ENCODE assay signal across 1 cellular context in the genomic region with DNA sequence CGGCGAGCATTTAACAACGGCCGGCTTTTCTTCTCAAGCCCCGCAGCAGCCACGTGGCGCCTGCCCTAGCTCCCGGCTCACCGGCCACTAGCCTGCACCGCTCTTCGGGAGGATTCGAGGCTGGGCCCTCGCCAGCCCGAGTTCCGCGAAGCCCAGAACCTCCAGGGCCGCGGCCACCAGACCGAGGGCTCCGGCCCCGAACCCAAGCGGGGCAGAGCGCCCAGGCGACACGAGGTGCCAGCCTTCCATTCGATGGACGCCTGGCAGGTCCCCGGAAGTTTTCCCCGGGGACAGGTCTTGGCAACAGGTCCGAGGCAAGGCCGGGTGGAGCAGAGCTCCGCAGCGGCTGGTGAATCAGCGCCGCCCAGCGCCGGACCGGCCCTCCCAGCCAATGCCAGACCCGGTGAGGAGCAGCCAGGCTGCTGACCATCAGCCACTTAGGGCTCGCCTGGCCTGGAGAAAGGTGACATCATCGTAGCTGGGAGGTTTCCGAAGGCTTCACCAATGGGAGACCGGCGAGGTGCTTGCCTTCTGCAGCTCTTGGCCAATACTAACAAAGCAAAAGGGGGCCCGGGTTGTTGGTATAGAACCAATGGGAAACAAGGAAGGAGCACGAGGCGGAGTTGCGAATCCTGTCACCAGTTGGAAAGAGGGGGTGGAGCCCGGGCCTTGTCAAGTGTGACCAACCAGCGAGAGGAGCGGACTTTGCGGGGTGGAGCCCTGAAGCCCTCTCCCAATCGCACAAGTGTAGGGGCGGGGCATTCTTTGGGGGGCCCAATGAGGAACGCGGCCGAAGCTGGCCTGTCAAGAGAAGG.
A peak's percentile ranks its signal among the peaks of the same experiment; 100 is the strongest.
TF ChIP-seq lines count a peak whose summit lies in the region.

No MANE protein-coding gene starts in this region.

TF ChIP-seq in K562, 482 proteins besides CTCF, POLR2A, EP300 and RAD21 (continued from another document and continues in another):
- TF ChIP-seq NFIC (IDR thresholded peaks at IDR 0.05): peak; percentile 74
- TF ChIP-seq GTF2F1 (IDR thresholded peaks at IDR 0.05; ENCODE audit: low read depth, low read length): peak; percentile 60; the same call in 1 of the 2 replicates
- TF ChIP-seq, protein P1, sequence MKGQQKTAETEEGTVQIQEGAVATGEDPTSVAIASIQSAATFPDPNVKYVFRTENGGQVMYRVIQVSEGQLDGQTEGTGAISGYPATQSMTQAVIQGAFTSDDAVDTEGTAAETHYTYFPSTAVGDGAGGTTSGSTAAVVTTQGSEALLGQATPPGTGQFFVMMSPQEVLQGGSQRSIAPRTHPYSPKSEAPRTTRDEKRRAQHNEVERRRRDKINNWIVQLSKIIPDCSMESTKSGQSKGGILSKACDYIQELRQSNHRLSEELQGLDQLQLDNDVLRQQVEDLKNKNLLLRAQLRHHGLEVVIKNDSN (CRISPR knock-in tag; IDR thresholded peaks at IDR 0.05): peak; percentile 28
- 0 out of 2 replicates have a peak, but pooled peaks have one; percentile 15 for TF ChIP-seq ZNF232 (CRISPR knock-in tag; IDR thresholded peaks at IDR 0.05)
- TF ChIP-seq RAD51 (IDR thresholded peaks at IDR 0.05; ENCODE audit: borderline replicate concordance, low read depth): peak; percentile 8; the same call in 1 of the 2 replicates
- TF ChIP-seq TAF1 (IDR thresholded peaks at IDR 0.05; ENCODE audit: control insufficient read depth, extremely low read depth, insufficient read depth, low read length, severe bottlenecking): peak; percentile 82
- peak in 2 of 3 experiments; percentile 9 to 58 for TF ChIP-seq YY1 (IDR thresholded peaks at IDR 0.05; ENCODE audit: borderline replicate concordance in 1 of 3, control insufficient read depth in 1 of 3, extremely low read depth in 1 of 3, insufficient read depth in 3 of 3, insufficient read length in 1 of 3, insufficient replicate concordance in 2 of 3, low read depth in 1 of 3, low read length in 2 of 3)
- TF ChIP-seq BRD9 (IDR thresholded peaks at IDR 0.05; ENCODE audit: low read depth, partially characterized antibody): peak; percentile 61
- TF ChIP-seq, protein P2, sequence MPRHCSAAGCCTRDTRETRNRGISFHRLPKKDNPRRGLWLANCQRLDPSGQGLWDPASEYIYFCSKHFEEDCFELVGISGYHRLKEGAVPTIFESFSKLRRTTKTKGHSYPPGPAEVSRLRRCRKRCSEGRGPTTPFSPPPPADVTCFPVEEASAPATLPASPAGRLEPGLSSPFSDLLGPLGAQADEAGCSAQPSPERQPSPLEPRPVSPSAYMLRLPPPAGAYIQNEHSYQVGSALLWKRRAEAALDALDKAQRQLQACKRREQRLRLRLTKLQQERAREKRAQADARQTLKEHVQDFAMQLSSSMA (CRISPR knock-in tag; IDR thresholded peaks at IDR 0.05): 0 out of 2 replicates have a peak, but pooled peaks have one; percentile 56
- TF ChIP-seq, protein P3, sequence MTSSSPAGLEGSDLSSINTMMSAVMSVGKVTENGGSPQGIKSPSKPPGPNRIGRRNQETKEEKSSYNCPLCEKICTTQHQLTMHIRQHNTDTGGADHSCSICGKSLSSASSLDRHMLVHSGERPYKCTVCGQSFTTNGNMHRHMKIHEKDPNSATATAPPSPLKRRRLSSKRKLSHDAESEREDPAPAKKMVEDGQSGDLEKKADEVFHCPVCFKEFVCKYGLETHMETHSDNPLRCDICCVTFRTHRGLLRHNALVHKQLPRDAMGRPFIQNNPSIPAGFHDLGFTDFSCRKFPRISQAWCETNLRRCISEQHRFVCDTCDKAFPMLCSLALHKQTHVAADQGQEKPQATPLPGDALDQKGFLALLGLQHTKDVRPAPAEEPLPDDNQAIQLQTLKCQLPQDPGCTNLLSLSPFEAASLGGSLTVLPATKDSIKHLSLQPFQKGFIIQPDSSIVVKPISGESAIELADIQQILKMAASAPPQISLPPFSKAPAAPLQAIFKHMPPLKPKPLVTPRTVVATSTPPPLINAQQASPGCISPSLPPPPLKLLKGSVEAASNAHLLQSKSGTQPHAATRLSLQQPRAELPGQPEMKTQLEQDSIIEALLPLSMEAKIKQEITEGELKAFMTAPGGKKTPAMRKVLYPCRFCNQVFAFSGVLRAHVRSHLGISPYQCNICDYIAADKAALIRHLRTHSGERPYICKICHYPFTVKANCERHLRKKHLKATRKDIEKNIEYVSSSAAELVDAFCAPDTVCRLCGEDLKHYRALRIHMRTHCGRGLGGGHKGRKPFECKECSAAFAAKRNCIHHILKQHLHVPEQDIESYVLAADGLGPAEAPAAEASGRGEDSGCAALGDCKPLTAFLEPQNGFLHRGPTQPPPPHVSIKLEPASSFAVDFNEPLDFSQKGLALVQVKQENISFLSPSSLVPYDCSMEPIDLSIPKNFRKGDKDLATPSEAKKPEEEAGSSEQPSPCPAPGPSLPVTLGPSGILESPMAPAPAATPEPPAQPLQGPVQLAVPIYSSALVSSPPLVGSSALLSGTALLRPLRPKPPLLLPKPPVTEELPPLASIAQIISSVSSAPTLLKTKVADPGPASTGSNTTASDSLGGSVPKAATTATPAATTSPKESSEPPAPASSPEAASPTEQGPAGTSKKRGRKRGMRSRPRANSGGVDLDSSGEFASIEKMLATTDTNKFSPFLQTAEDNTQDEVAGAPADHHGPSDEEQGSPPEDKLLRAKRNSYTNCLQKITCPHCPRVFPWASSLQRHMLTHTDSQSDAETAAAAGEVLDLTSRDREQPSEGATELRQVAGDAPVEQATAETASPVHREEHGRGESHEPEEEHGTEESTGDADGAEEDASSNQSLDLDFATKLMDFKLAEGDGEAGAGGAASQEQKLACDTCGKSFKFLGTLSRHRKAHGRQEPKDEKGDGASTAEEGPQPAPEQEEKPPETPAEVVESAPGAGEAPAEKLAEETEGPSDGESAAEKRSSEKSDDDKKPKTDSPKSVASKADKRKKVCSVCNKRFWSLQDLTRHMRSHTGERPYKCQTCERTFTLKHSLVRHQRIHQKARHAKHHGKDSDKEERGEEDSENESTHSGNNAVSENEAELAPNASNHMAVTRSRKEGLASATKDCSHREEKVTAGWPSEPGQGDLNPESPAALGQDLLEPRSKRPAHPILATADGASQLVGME (CRISPR knock-in tag; IDR thresholded peaks at IDR 0.05): peak; percentile 86; the same call in 1 of the 2 replicates
- TF ChIP-seq MEIS2 (IDR thresholded peaks at IDR 0.05; ENCODE audit: partially characterized antibody): peak; percentile 72
- TF ChIP-seq, protein P4, sequence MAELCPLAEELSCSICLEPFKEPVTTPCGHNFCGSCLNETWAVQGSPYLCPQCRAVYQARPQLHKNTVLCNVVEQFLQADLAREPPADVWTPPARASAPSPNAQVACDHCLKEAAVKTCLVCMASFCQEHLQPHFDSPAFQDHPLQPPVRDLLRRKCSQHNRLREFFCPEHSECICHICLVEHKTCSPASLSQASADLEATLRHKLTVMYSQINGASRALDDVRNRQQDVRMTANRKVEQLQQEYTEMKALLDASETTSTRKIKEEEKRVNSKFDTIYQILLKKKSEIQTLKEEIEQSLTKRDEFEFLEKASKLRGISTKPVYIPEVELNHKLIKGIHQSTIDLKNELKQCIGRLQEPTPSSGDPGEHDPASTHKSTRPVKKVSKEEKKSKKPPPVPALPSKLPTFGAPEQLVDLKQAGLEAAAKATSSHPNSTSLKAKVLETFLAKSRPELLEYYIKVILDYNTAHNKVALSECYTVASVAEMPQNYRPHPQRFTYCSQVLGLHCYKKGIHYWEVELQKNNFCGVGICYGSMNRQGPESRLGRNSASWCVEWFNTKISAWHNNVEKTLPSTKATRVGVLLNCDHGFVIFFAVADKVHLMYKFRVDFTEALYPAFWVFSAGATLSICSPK (IDR thresholded peaks at IDR 0.05; ENCODE audit: borderline replicate concordance): no peak
- TF ChIP-seq SPI1 (IDR thresholded peaks at IDR 0.05; ENCODE audit: borderline replicate concordance, low read depth, low read length): no peak
- no peak for TF ChIP-seq MCM7 (IDR thresholded peaks at IDR 0.05)
- no peak for TF ChIP-seq CBX2 (IDR thresholded peaks at IDR 0.05; ENCODE audit: insufficient read depth, low read length, poor library complexity, severe bottlenecking)
- TF ChIP-seq MAFF (IDR thresholded peaks at IDR 0.05; ENCODE audit: low read length): no peak
- TF ChIP-seq NCOR1 (IDR thresholded peaks at IDR 0.05): peak; percentile 8; the same call in 1 of the 2 replicates
- no peak for TF ChIP-seq ZNF431 (CRISPR knock-in tag; IDR thresholded peaks at IDR 0.05)
- TF ChIP-seq HDAC1 (IDR thresholded peaks at IDR 0.05): peak in 1 of 2 experiments; percentile 92; a peak in 2 of 4 replicates
- TF ChIP-seq ZNF384 (IDR thresholded peaks at IDR 0.05; ENCODE audit: low read depth, low read length): 0 out of 2 replicates have a peak, but pooled peaks have one; percentile 8
- TF ChIP-seq FOXK2 (conservative IDR thresholded peaks at IDR 0.05 in 1 of 2, IDR thresholded peaks at IDR 0.05 in 1 of 2; ENCODE audit: low read depth in 2 of 2): peak; percentile 96 to 97
- TF ChIP-seq, protein P5, sequence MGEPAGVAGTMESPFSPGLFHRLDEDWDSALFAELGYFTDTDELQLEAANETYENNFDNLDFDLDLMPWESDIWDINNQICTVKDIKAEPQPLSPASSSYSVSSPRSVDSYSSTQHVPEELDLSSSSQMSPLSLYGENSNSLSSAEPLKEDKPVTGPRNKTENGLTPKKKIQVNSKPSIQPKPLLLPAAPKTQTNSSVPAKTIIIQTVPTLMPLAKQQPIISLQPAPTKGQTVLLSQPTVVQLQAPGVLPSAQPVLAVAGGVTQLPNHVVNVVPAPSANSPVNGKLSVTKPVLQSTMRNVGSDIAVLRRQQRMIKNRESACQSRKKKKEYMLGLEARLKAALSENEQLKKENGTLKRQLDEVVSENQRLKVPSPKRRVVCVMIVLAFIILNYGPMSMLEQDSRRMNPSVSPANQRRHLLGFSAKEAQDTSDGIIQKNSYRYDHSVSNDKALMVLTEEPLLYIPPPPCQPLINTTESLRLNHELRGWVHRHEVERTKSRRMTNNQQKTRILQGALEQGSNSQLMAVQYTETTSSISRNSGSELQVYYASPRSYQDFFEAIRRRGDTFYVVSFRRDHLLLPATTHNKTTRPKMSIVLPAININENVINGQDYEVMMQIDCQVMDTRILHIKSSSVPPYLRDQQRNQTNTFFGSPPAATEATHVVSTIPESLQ (CRISPR knock-in tag; IDR thresholded peaks at IDR 0.05): 0 out of 2 replicates have a peak, but pooled peaks have one; percentile 91
- 0 out of 2 replicates have a peak, but pooled peaks have one; percentile 21 for TF ChIP-seq ZNF324 (CRISPR knock-in tag; IDR thresholded peaks at IDR 0.05)
- TF ChIP-seq OTX1 (CRISPR knock-in tag; IDR thresholded peaks at IDR 0.05): 0 out of 2 replicates have a peak, but pooled peaks have one; percentile 6
- TF ChIP-seq ZNF717 (CRISPR knock-in tag; IDR thresholded peaks at IDR 0.05): no peak
- no peak for TF ChIP-seq KLF10 (CRISPR knock-in tag; IDR thresholded peaks at IDR 0.05)
- peak; percentile 90 for TF ChIP-seq TAF7 (tag; IDR thresholded peaks at IDR 0.05)
- TF ChIP-seq CHCHD3 (CRISPR knock-in tag; IDR thresholded peaks at IDR 0.05): no peak; the same call in 1 of the 2 replicates
- TF ChIP-seq TSC22D4 (tag; IDR thresholded peaks at IDR 0.05): no peak
- no peak; the same call in 1 of the 2 replicates for TF ChIP-seq EGR1 (conservative IDR thresholded peaks at IDR 0.05)
- no peak for TF ChIP-seq ZNF77 (CRISPR knock-in tag; IDR thresholded peaks at IDR 0.05)
- TF ChIP-seq ZNF354B (CRISPR knock-in tag; IDR thresholded peaks at IDR 0.05): no peak
- TF ChIP-seq, protein P6, sequence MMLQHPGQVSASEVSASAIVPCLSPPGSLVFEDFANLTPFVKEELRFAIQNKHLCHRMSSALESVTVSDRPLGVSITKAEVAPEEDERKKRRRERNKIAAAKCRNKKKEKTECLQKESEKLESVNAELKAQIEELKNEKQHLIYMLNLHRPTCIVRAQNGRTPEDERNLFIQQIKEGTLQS (IDR thresholded peaks at IDR 0.05): peak; percentile 100
- TF ChIP-seq, protein P6 (CRISPR knock-in tag; conservative IDR thresholded peaks at IDR 0.05): peak; percentile 92
- TF ChIP-seq, protein P7, sequence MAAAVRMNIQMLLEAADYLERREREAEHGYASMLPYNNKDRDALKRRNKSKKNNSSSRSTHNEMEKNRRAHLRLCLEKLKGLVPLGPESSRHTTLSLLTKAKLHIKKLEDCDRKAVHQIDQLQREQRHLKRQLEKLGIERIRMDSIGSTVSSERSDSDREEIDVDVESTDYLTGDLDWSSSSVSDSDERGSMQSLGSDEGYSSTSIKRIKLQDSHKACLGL (CRISPR knock-in tag; IDR thresholded peaks at IDR 0.05; ENCODE audit: borderline replicate concordance, poor library complexity, severe bottlenecking): peak; percentile 78
- peak; percentile 82 for TF ChIP-seq JUN (IDR thresholded peaks at IDR 0.05; ENCODE audit: borderline replicate concordance, low read depth, low read length)
- peak; percentile 74; the same call in 1 of the 2 replicates for TF ChIP-seq JUN (CRISPR knock-in tag; IDR thresholded peaks at IDR 0.05; ENCODE audit: borderline replicate concordance)
- TF ChIP-seq SREBF1 (IDR thresholded peaks at IDR 0.05; ENCODE audit: borderline replicate concordance, low read depth, low read length): 0 out of 2 replicates have a peak, but pooled peaks have one; percentile 33
- TF ChIP-seq, protein P8, sequence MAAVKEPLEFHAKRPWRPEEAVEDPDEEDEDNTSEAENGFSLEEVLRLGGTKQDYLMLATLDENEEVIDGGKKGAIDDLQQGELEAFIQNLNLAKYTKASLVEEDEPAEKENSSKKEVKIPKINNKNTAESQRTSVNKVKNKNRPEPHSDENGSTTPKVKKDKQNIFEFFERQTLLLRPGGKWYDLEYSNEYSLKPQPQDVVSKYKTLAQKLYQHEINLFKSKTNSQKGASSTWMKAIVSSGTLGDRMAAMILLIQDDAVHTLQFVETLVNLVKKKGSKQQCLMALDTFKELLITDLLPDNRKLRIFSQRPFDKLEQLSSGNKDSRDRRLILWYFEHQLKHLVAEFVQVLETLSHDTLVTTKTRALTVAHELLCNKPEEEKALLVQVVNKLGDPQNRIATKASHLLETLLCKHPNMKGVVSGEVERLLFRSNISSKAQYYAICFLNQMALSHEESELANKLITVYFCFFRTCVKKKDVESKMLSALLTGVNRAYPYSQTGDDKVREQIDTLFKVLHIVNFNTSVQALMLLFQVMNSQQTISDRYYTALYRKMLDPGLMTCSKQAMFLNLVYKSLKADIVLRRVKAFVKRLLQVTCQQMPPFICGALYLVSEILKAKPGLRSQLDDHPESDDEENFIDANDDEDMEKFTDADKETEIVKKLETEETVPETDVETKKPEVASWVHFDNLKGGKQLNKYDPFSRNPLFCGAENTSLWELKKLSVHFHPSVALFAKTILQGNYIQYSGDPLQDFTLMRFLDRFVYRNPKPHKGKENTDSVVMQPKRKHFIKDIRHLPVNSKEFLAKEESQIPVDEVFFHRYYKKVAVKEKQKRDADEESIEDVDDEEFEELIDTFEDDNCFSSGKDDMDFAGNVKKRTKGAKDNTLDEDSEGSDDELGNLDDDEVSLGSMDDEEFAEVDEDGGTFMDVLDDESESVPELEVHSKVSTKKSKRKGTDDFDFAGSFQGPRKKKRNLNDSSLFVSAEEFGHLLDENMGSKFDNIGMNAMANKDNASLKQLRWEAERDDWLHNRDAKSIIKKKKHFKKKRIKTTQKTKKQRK (IDR thresholded peaks at IDR 0.05; ENCODE audit: borderline replicate concordance, low read depth, low read length): peak; percentile 71; the same call in 1 of the 2 replicates
- peak; percentile 66; the same call in 1 of the 2 replicates for TF ChIP-seq SOX6 (IDR thresholded peaks at IDR 0.05)
- peak; percentile 95 for TF ChIP-seq JUND (IDR thresholded peaks at IDR 0.05; ENCODE audit: borderline replicate concordance, low read depth, low read length)
- peak; percentile 92 for TF ChIP-seq JUND (tag; IDR thresholded peaks at IDR 0.05; ENCODE audit: borderline replicate concordance, low read depth, low read length)
- TF ChIP-seq ZNF830 (CRISPR knock-in tag; IDR thresholded peaks at IDR 0.05): 0 out of 2 replicates have a peak, but pooled peaks have one; percentile 36
- TF ChIP-seq PRMT5 (CRISPR knock-in tag; IDR thresholded peaks at IDR 0.05): 0 out of 2 replicates have a peak, but pooled peaks have one; percentile 51
